ENCODE assay signal across 10 cellular contexts in the genomic region with DNA sequence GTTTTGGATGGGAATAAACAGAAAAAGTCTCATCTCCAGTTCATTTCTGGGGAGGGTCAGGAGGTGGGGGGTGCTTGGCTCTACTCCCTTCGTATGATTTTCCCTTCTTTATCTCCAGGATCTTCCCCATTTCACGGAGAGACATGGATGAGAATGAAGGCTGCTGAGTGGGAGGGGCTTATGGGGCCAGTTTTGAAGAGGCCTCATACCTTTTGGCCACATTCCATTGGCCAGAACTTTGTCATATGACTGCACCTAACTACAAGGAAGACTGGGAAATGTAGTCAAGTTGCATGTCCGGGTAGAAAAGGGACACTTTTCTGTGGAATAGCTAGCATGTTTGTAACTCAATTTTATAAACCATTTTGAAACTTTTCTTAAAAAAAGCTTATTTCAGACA.
DNase-seq lines count a peak whose midpoint lies in the region; TF ChIP-seq lines count a peak whose summit lies in the region.
"Had no signal": no experiment of that assay in that cellular context is flagged by ENCODE, and none has a peak within 500 bp of the region (broad histone marks: within the 10 kb centered on the region; RNA-seq: fewer than 3 reads in every experiment).

No MANE protein-coding gene starts in this region.

- no peaks in the 10 kb centered on the region for H3K79me2 ChIP-seq in osteoblast (ENCODE audit: insufficient read depth, low read length)

- H3K27ac ChIP-seq in esophagus muscularis mucosa (replicated peaks in 1 of 4) (no peak overlapping the region), osteoblast (ENCODE audit: low read depth, low read length) (no peak overlapping the region)
- H3K27ac ChIP-seq: A549 had no signal

- no peaks in the 10 kb centered on the region for H3K9me3 ChIP-seq in esophagus muscularis mucosa
- no peaks in the 10 kb centered on the region for H3K9me3 ChIP-seq in osteoblast (ENCODE audit: low read depth, low read length)
- H3K9me3 ChIP-seq: A549 had no signal

- H3K4me1 ChIP-seq in esophagus muscularis mucosa (no peaks in the 10 kb centered on the region), osteoblast (ENCODE audit: insufficient read depth, low read length) (no peaks in the 10 kb centered on the region)
- H3K4me1 ChIP-seq: A549 had no signal

- H3K36me3 ChIP-seq in esophagus muscularis mucosa (no peaks in the 10 kb centered on the region), osteoblast (ENCODE audit: insufficient read depth, low read length) (no peaks in the 10 kb centered on the region)

- WGBS in esophagus muscularis mucosa: 52% methylated on average over 3 of the region's 3 CpGs

- intact Hi-C loops in esophagus muscularis mucosa (cut with DNase I): no loop called here

- H3K4me2 ChIP-seq in osteoblast (ENCODE audit: insufficient read depth, low read length): no peak overlapping the region
- H3K4me2 ChIP-seq: A549 had no signal

- TF ChIP-seq CTCF in epithelial cell of esophagus (IDR thresholded peaks at IDR 0.05; ENCODE audit: insufficient read depth, low read depth, low read length, missing control alignments) (no peak), esophagus muscularis mucosa (IDR thresholded peaks at IDR 0.05) (no peak), osteoblast (IDR thresholded peaks at IDR 0.05; ENCODE audit: extremely low read depth, low read depth, low read length) (no peak)

- DNase-seq in NCI-H2029 (lab: John Stamatoyannopoulos, UW) (peak; percentile 17), NCI-H2029 treated with DMSO at 0.1 percent for 48 hours (lab: John Stamatoyannopoulos, UW) (no peak), RKO (ENCODE audit: low spot score) (peak; percentile 3), epithelial cell of esophagus (ENCODE audit: low read depth) (peak; percentile 34), renal cortical epithelial cell (ENCODE audit: low read depth) (peak; percentile 47), esophagus muscularis mucosa (ENCODE audit: extremely low spot score) (no peak), osteoblast (ENCODE audit: insufficient read length, low spot score, missing footprints) (no peak)
- DNase-seq in NK-92 treated with Interleukin-12 subunit alpha and Interleukin-12 subunit beta, amount 100 ng/mL, for 24 hours (lab: John Stamatoyannopoulos, UW): no peak
- DNase-seq: NCI-H1105 treated with DMSO at 0.1 percent for 48 hours had no signal

- H3K27me3 ChIP-seq in esophagus muscularis mucosa (no peaks in the 10 kb centered on the region), osteoblast (ENCODE audit: insufficient read depth, low read length) (peaks cover 32% of the 10 kb centered on the region)

- H2AFZ ChIP-seq in osteoblast (ENCODE audit: low read length): no peak overlapping the region

- no peaks in the 10 kb centered on the region for H4K20me1 ChIP-seq in osteoblast (ENCODE audit: insufficient read depth, low read length)

- TF ChIP-seq EP300 in esophagus muscularis mucosa (IDR thresholded peaks at IDR 0.05): no peak

- H3K4me3 ChIP-seq in epithelial cell of esophagus (ENCODE audit: low read length) (no peak overlapping the region), esophagus muscularis mucosa (no peak overlapping the region), osteoblast (ENCODE audit: insufficient read depth, low read length) (no peak overlapping the region)
- H3K4me3 ChIP-seq: A549 had no signal

- no peak for TF ChIP-seq POLR2A in esophagus muscularis mucosa (IDR thresholded peaks at IDR 0.05; ENCODE audit: low read depth)

Comparison
In these comparisons a context has a peak if more than half of its experiments do, and no peak if none do; other contexts are left out.
1. DNase-seq: peak in NCI-H2029 (single experiment), RKO (single experiment), epithelial cell of esophagus (single experiment) and renal cortical epithelial cell (single experiment); none in NCI-H2029 treated with DMSO at 0.1 percent for 48 hours (single experiment), esophagus muscularis mucosa (single experiment), NK-92 treated with Interleukin-12 subunit alpha and Interleukin-12 subunit beta, amount 100 ng/mL, for 24 hours (single experiment) and osteoblast (single experiment).